1 cellular context compared by ENCODE assay signal in the genomic region with DNA sequence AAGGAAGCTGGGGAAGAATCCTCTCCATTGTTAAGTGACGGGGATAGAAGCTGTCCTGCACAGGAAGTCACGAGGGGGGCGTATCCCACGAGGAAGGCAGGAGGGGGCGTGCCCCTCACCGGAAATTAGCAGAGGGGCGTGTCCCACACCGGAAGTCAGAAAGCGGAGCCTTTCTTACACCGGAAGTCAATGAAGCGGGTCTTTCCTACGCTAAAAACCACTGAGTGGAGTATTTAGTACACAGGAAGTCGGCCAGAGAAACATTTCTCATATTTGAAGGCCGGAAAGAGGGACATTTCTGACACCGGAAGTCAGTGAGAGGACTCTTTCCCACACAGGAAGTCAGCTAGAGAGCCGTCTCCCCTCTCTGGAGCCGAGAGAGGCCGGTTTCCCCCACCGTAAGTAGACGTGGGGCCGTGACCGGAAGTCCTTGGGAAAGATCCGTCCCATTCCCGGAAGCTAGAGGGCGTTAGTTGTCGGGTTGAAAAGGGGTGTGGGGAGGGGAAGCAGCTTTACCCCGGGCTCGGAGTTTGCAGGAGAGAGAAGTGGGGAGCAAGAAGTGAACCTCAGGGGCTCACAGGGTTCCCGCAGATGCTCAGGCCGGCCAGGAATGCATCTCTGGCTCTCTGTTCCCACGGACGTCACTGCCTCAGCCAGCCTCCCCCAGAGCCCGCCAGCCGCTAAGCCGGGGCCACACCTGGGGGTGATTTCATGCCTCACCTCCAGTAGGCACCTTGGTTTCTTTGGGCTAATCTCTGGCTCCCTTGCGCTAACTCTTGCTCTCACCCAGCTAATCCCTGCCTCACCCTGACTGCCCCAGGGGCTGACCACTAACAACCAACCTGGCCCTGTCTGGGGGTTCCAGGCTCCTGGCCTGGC.
TF ChIP-seq lines count a peak whose summit lies in the region.

No MANE protein-coding gene starts in this region.

TF ChIP-seq in HCT116, 20 proteins besides CTCF, POLR2A, EP300 and RAD21 (continued from another document):
- peak; percentile 49 for TF ChIP-seq TCF7L2 (IDR thresholded peaks at IDR 0.05; ENCODE audit: borderline replicate concordance, extremely low read depth, insufficient read depth, insufficient read length)
